1 cellular context compared by ENCODE assay signal in genomic region chr7:140696679-140697446, GRCh38.
TF ChIP-seq lines count a peak whose summit lies in the region.

TSS of gene NDUFB2 (plus strand) at chr7:140696708. CDS start at chr7:140696745, 37 bp downstream.

TF ChIP-seq in K562, 482 proteins besides CTCF, POLR2A, EP300 and RAD21 (continued from another document and continues in another):
- TF ChIP-seq KLF1 (tag; IDR thresholded peaks at IDR 0.05) (peak; percentile 57; the same call in 1 of the 2 replicates), HINFP (tag; conservative IDR thresholded peaks at IDR 0.05; ENCODE audit: low read depth) (no peak), UBTF (IDR thresholded peaks at IDR 0.05; ENCODE audit: borderline replicate concordance in 1 of 2, low read depth in 2 of 2, low read length in 2 of 2) (peak in 1 of 2 experiments; percentile 56; a peak in 1 of 4 replicates), SNIP1 (IDR thresholded peaks at IDR 0.05; ENCODE audit: low read depth) (no peak; the same call in 1 of the 2 replicates), ZNF311 (CRISPR knock-in tag; IDR thresholded peaks at IDR 0.05) (no peak), CXXC5 (CRISPR knock-in tag; IDR thresholded peaks at IDR 0.05) (peak; percentile 85), U2AF2 (optimal IDR thresholded peaks at IDR 0.05; ENCODE audit: low read depth, low read length) (no peak), ZBTB17 (CRISPR knock-in tag; IDR thresholded peaks at IDR 0.05) (peak; percentile 90), ZBTB43 (CRISPR knock-in tag; IDR thresholded peaks at IDR 0.05) (peak; percentile 91), STAT5A (IDR thresholded peaks at IDR 0.05; ENCODE audit: borderline replicate concordance, low read length) (no peak; the same call in 1 of the 2 replicates), E4F1 (CRISPR knock-in tag; IDR thresholded peaks at IDR 0.05; ENCODE audit: borderline replicate concordance) (no peak), ZNF583 (CRISPR knock-in tag; IDR thresholded peaks at IDR 0.05) (0 out of 2 replicates have a peak, but pooled peaks have one; percentile 14), MEIS2 (IDR thresholded peaks at IDR 0.05; ENCODE audit: partially characterized antibody) (peak; percentile 56), ZNF778 (CRISPR knock-in tag; IDR thresholded peaks at IDR 0.05) (no peak), SPI1 (IDR thresholded peaks at IDR 0.05; ENCODE audit: borderline replicate concordance, low read depth, low read length) (no peak), ZNF696 (CRISPR knock-in tag; conservative IDR thresholded peaks at IDR 0.05) (no peak), TAF7 (tag; IDR thresholded peaks at IDR 0.05) (no peak), CCAR2 (IDR thresholded peaks at IDR 0.05; ENCODE audit: low read depth, low read length) (no peak), MEF2D (tag; conservative IDR thresholded peaks at IDR 0.05; ENCODE audit: low read depth) (no peak), ZNF57 (CRISPR knock-in tag; IDR thresholded peaks at IDR 0.05) (no peak), STAG1 (CRISPR knock-in tag; IDR thresholded peaks at IDR 0.05; ENCODE audit: borderline replicate concordance) (0 out of 2 replicates have a peak, but pooled peaks have one; percentile 18), XRCC4 (IDR thresholded peaks at IDR 0.05; ENCODE audit: extremely low read depth, insufficient read depth, insufficient read length) (no peak), PPARD (CRISPR knock-in tag; IDR thresholded peaks at IDR 0.05) (no peak), MYBL2 (IDR thresholded peaks at IDR 0.05; ENCODE audit: low read depth) (no peak), MYBL2 (CRISPR knock-in tag; IDR thresholded peaks at IDR 0.05; ENCODE audit: borderline replicate concordance) (no peak), MYC (IDR thresholded peaks at IDR 0.05; ENCODE audit: low read depth, low read length) (peak; percentile 83; the same call in 1 of the 2 replicates), MYC (CRISPR knock-in tag; IDR thresholded peaks at IDR 0.05; ENCODE audit: borderline replicate concordance, low read depth) (peak; percentile 97), ZNF23 (CRISPR knock-in tag; IDR thresholded peaks at IDR 0.05) (no peak), XRCC5 (IDR thresholded peaks at IDR 0.05; ENCODE audit: low read depth, low read length) (peak; percentile 83), ZBTB7A (IDR thresholded peaks at IDR 0.05; ENCODE audit: borderline replicate concordance, control insufficient read depth, low read depth, low read length) (peak; percentile 64; the same call in 1 of the 2 replicates), ZNF444 (CRISPR knock-in tag; IDR thresholded peaks at IDR 0.05) (no peak), SOX6 (IDR thresholded peaks at IDR 0.05) (peak; percentile 11; the same call in 1 of the 2 replicates), CHAMP1 (IDR thresholded peaks at IDR 0.05) (no peak), ZBTB33 (CRISPR knock-in tag; IDR thresholded peaks at IDR 0.05) (peak; percentile 88), KAT7 (CRISPR knock-in tag; IDR thresholded peaks at IDR 0.05; ENCODE audit: borderline replicate concordance) (peak; percentile 99), TCFL5 (CRISPR knock-in tag; conservative IDR thresholded peaks at IDR 0.05) (no peak), HMGXB4 (CRISPR knock-in tag; IDR thresholded peaks at IDR 0.05) (peak; percentile 86), ATF1 (CRISPR knock-in tag; IDR thresholded peaks at IDR 0.05) (no peak), ATF1 (tag; IDR thresholded peaks at IDR 0.05) (peak; percentile 98), SRF (CRISPR knock-in tag; IDR thresholded peaks at IDR 0.05) (peak in 1 of 2 experiments; percentile 9; a peak in 1 of 4 replicates), ELF1 (tag; IDR thresholded peaks at IDR 0.05) (peak; percentile 87), THAP12 (CRISPR knock-in tag; IDR thresholded peaks at IDR 0.05) (peak; percentile 83), BRF1 (IDR thresholded peaks at IDR 0.05; ENCODE audit: borderline replicate concordance, extremely low read depth, insufficient read length) (no peak), ZNF586 (CRISPR knock-in tag; conservative IDR thresholded peaks at IDR 0.05) (no peak), CBX5 (IDR thresholded peaks at IDR 0.05; ENCODE audit: borderline replicate concordance, low read depth) (peak; percentile 41), USF2 (CRISPR knock-in tag; IDR thresholded peaks at IDR 0.05) (peak; percentile 71), SNRNP70 (optimal IDR thresholded peaks at IDR 0.05; ENCODE audit: low read depth, low read length) (no peak), NFIX (CRISPR knock-in tag; IDR thresholded peaks at IDR 0.05; ENCODE audit: low read depth) (no peak)
